Comparison of ENCODE assay signal across 7 cellular contexts in genomic region chr11:1573847-1574255, GRCh38.
DNase-seq lines count a peak whose midpoint lies in the region; ATAC-seq and TF ChIP-seq lines count a peak whose summit lies in the region.

No MANE protein-coding gene starts in this region.

- H3K4me3 ChIP-seq in RWPE2 (ENCODE audit: severe bottlenecking) = peak overlapping the region; percentile 28
- H3K4me3 ChIP-seq in iPS DF 6.9 (ENCODE audit: low read length) = peak overlapping the region; percentile 30; the same call in 1 of the 2 replicates

- peak overlapping the region; percentile 77 for H3K27ac Mint-ChIP-seq in stimulated activated effector memory CD8-positive, alpha-beta T cell treated with anti-CD3 and anti-CD28 coated beads, Interleukin-12 subunit alpha, Interleukin-12 subunit beta, amount 100 ng/mL, for 72 hours

- H3K4me1 Mint-ChIP-seq in stimulated activated effector memory CD8-positive, alpha-beta T cell treated with anti-CD3 and anti-CD28 coated beads, Interleukin-12 subunit alpha, Interleukin-12 subunit beta, amount 100 ng/mL, for 72 hours = peaks cover 20% of the 10 kb centered on the region

- no CpG with 5 or more reads among the region's 10 CpGs for WGBS in iPS DF 6.9 (ENCODE audit: insufficient coverage, insufficient read length)

- no peak for TF ChIP-seq CTCF in RWPE2 (IDR thresholded peaks at IDR 0.05; ENCODE audit: poor library complexity, severe bottlenecking)

- peak; percentile 36 for DNase-seq in HK-2 (ENCODE audit: unreplicated experiment)
- no peak for DNase-seq in RWPE2 (ENCODE audit: low spot score)
- DNase-seq in iPS DF 6.9 (ENCODE audit: low read depth, low spot score) = no peak
- peak in 1 of 2 donors; percentile 68 for DNase-seq in stimulated activated effector memory CD8-positive, alpha-beta T cell treated with anti-CD3 and anti-CD28 coated beads, Interleukin-12 subunit alpha, Interleukin-12 subunit beta, amount 100 ng/mL, for 72 hours (ENCODE audit: low spot score in 2 of 2)
- no peak for DNase-seq in ecto neural progenitor cell (ENCODE audit: low spot score)
- DNase-seq in EL = no peak

- no peaks in the 10 kb centered on the region for H3K9me3 Mint-ChIP-seq in stimulated activated effector memory CD8-positive, alpha-beta T cell treated with anti-CD3 and anti-CD28 coated beads, Interleukin-12 subunit alpha, Interleukin-12 subunit beta, amount 100 ng/mL, for 72 hours

- H3K36me3 Mint-ChIP-seq in stimulated activated effector memory CD8-positive, alpha-beta T cell treated with anti-CD3 and anti-CD28 coated beads, Interleukin-12 subunit alpha, Interleukin-12 subunit beta, amount 100 ng/mL, for 72 hours = peaks cover 5% of the 10 kb centered on the region

- ATAC-seq in RWPE2 (ENCODE audit: low read depth) = peak; percentile 60
- ATAC-seq in stimulated activated effector memory CD8-positive, alpha-beta T cell treated with anti-CD3 and anti-CD28 coated beads, Interleukin-12 subunit alpha, Interleukin-12 subunit beta, amount 100 ng/mL, for 72 hours = no peak
- ATAC-seq in HG03457 (IDR thresholded peaks at IDR 0.05; ENCODE audit: unreplicated experiment) = no peak

- H3K4me3 Mint-ChIP-seq in stimulated activated effector memory CD8-positive, alpha-beta T cell treated with anti-CD3 and anti-CD28 coated beads, Interleukin-12 subunit alpha, Interleukin-12 subunit beta, amount 100 ng/mL, for 72 hours = peak overlapping the region; percentile 74

- H3K27ac ChIP-seq in RWPE2 (ENCODE audit: poor library complexity, severe bottlenecking) (no peak overlapping the region), iPS DF 6.9 (ENCODE audit: low read length) (no peak overlapping the region)

- no peaks in the 10 kb centered on the region for H3K36me3 ChIP-seq in RWPE2 (ENCODE audit: low read depth)
- no peaks in the 10 kb centered on the region for H3K36me3 ChIP-seq in iPS DF 6.9 (ENCODE audit: control insufficient read depth, insufficient read depth, low read length)

- H3K4me1 ChIP-seq in RWPE2 (ENCODE audit: insufficient read depth, poor library complexity, severe bottlenecking) (no peaks in the 10 kb centered on the region), iPS DF 6.9 (ENCODE audit: control insufficient read depth, insufficient read depth, low read length) (peaks cover 14% of the 10 kb centered on the region)

- H3K9me3 ChIP-seq in RWPE2 (ENCODE audit: severe bottlenecking) (peaks cover 2% of the 10 kb centered on the region), iPS DF 6.9 (ENCODE audit: control insufficient read depth, insufficient read depth, low read length) (no peaks in the 10 kb centered on the region)

- H3K27me3 ChIP-seq in RWPE2 (ENCODE audit: insufficient read depth, poor library complexity, severe bottlenecking) (peaks cover 20% of the 10 kb centered on the region), iPS DF 6.9 (ENCODE audit: control insufficient read depth, insufficient read depth, low read length) (peaks cover 17% of the 10 kb centered on the region)
